In the genomic region with DNA sequence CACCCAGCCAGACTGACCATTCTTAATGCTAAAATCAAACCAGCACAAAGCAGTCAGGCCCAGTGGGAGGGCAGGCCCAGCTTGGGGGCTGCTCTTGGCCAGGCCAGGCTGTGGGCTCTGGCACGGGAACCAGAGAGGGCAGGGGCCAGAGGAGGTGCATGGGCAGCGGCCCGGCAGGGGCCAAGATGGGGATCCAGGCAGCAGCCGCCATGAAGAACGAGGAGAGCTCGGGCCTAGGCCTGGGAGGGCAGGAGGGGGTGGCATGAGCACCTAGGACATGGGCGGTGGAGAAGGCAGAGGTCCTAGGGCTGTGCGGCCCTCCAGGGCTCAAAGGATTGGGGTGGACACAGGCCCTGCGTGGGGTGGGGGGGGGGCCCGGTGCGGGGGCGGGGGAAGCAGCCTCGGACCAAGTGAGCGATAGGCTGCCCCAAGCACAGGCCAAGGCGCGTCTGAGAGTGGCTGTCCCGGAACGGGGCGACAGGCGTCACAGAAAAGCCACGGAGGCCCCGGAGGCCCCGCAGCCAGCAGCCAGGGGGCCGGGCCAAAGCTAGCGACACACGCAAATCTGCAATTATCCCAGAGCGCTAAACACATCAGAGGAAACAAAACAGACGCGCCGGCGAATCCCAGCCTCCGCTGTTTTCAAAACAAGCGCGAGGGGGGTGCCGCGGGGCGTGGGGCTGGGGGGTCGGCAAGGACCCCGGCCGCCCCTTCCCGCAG, we compare ENCODE assay signal across 11 cellular contexts. TPM values are rescaled to one million over a fixed set of nuclear protein-coding genes. Genes with fewer than 3 reads are reported as not detected.
DNase-seq lines count a peak whose midpoint lies in the region; ATAC-seq, FAIRE-seq and TF ChIP-seq lines count a peak whose summit lies in the region.
"Had no signal": no experiment of that assay in that cellular context is flagged by ENCODE, and none has a peak within 500 bp of the region (broad histone marks: within the 10 kb centered on the region; RNA-seq: fewer than 3 reads in every experiment).

No MANE protein-coding gene starts in this region.

- H4K20me1 ChIP-seq in H1 (replicated peaks in 1 of 2; ENCODE audit: control insufficient read depth in 1 of 2, insufficient read depth in 2 of 2, low read length in 2 of 2), result peaks cover 16 to 35% of the 10 kb centered on the region in 2 experiments

- H2BK120ac ChIP-seq in H1 (replicated peaks; ENCODE audit: low read depth, low read length) (no peak overlapping the region), mesendoderm (ENCODE audit: low read depth, low read length) (no peak overlapping the region)

- H3K79me2 ChIP-seq in H1 (ENCODE audit: control insufficient read depth in 1 of 2, insufficient read depth in 2 of 2, low read length in 2 of 2) (peaks cover 0 to 32% of the 10 kb centered on the region in 2 experiments; a peak in 3 of 4 replicates), mesendoderm (ENCODE audit: control insufficient read depth, insufficient read depth, low read length) (peaks cover 17% of the 10 kb centered on the region)

- no peak overlapping the region for H3K14ac ChIP-seq in H1 (ENCODE audit: insufficient read length)

- intact Hi-C loops in cardiac septum (cut with DNase I) (no loop called here), upper lobe of right lung (cut with DNase I) (no loop called here)

- peaks cover 40% of the 10 kb centered on the region for H3K4me1 ChIP-seq in cardiac muscle cell (ENCODE audit: low read depth)
- peaks cover 0 to 35% (median 20%) of the 10 kb centered on the region in 4 experiments; a peak in 6 of 7 replicates for H3K4me1 ChIP-seq in H1 (replicated peaks in 1 of 4; ENCODE audit: control insufficient read depth in 3 of 4, insufficient read depth in 4 of 4, low read length in 3 of 4)
- H3K4me1 ChIP-seq in mesendoderm (ENCODE audit: control insufficient read depth, low read depth, low read length), result no peaks in the 10 kb centered on the region
- H3K4me1 ChIP-seq in upper lobe of right lung, result peaks cover 85% of the 10 kb centered on the region

- H3K27me3 ChIP-seq in cardiac muscle cell (no peaks in the 10 kb centered on the region), H1 (replicated peaks in 1 of 4; ENCODE audit: control insufficient read depth in 3 of 4, extremely low read depth in 1 of 4, insufficient read depth in 3 of 4, low read length in 3 of 4) (no peaks in the 10 kb centered on the region; a peak in 2 of 7 replicates), mesendoderm (ENCODE audit: insufficient read depth, low read length, poor library complexity) (no peaks in the 10 kb centered on the region), upper lobe of right lung (no peaks in the 10 kb centered on the region)

- peak overlapping the region; percentile 16 for H3K4me3 ChIP-seq in cardiac muscle cell
- H3K4me3 ChIP-seq in H1 (ENCODE audit: extremely low read depth in 1 of 4, insufficient read depth in 2 of 4, low read depth in 3 of 4, low read length in 4 of 4), result peak overlapping the region in 3 of 4 experiments; percentile 30 to 68 (median 35); a peak in 5 of 8 replicates
- no peak overlapping the region for H3K4me3 ChIP-seq in mesendoderm (ENCODE audit: low read length)
- peak overlapping the region; percentile 44 for H3K4me3 ChIP-seq in upper lobe of right lung

- H3K56ac ChIP-seq in H1 (replicated peaks; ENCODE audit: insufficient read length, low read depth, low read length), result no peak overlapping the region
- peak overlapping the region; percentile 80 for H3K56ac ChIP-seq in mesendoderm (ENCODE audit: low read length)

- H3K27ac ChIP-seq in cardiac muscle cell, result no peak overlapping the region
- H3K27ac ChIP-seq in H1 (ENCODE audit: low read depth, low read length), result no peak overlapping the region
- no peak overlapping the region for H3K27ac ChIP-seq in mesendoderm (ENCODE audit: low read depth, low read length)
- H3K27ac ChIP-seq in upper lobe of right lung, result peak overlapping the region; percentile 63
- H3K27ac ChIP-seq: HL-60 had no signal

- no peak overlapping the region for H3K4ac ChIP-seq in H1 (replicated peaks; ENCODE audit: insufficient read length, low read depth, low read length)
- H3K4ac ChIP-seq in mesendoderm (ENCODE audit: low read depth, low read length), result no peak overlapping the region

- no peak for ATAC-seq in upper lobe of right lung
- ATAC-seq in HG03521 (IDR thresholded peaks at IDR 0.05; ENCODE audit: unreplicated experiment), result no peak
- no peak for ATAC-seq in GM18867 (IDR thresholded peaks at IDR 0.05; ENCODE audit: unreplicated experiment)

- H3K9ac ChIP-seq in H1 (replicated peaks in 1 of 4; ENCODE audit: extremely low read depth in 1 of 4, low read depth in 3 of 4, low read length in 3 of 4) (no peak overlapping the region), mesendoderm (ENCODE audit: low read length) (peak overlapping the region; percentile 65)

- WGBS in H1 (ENCODE audit: extremely low coverage in 1 of 2, insufficient coverage in 1 of 2, insufficient read length in 1 of 2, insufficient replicate concordance in 2 of 2, low coverage in 1 of 2, low lambda C conversion rate in 2 of 2, missing lambda C conversion rate in 1 of 2), 2 experiments, result 81% methylated on average over 8 of the region's 41 CpGs; no CpG with 5 or more reads in 1 of the 2 experiments
- WGBS in mesendoderm (ENCODE audit: extremely low coverage, insufficient coverage, low lambda C conversion rate), result no CpG with 5 or more reads among the region's 41 CpGs

- POLR2A ChIA-PET in H1 (lab: Charles Lee; ENCODE audit: partially characterized antibody), result interaction anchor here (0.6 to 1.5 kb wide), 4 partner anchors 9 to 53 kb away, joined by 3 to 6 read pairs (median 4); no protein-coding TSS in a partner anchor

- H3K18ac ChIP-seq in H1 (ENCODE audit: extremely low read depth, low read length) (no peak overlapping the region), mesendoderm (ENCODE audit: low read length) (peak overlapping the region; percentile 45)

- CTCF ChIA-PET in H1 (lab: Charles Lee; ENCODE audit: partially characterized antibody), result interaction anchor here (0.6 to 2.6 kb wide), 7 partner anchors 17 to 102 kb away, joined by 3 to 10 read pairs (median 3); no protein-coding TSS in a partner anchor

- H3K36me3 ChIP-seq in cardiac muscle cell (no peaks in the 10 kb centered on the region), H1 (ENCODE audit: control insufficient read depth in 2 of 4, insufficient read depth in 4 of 4, low read length in 3 of 4) (no peaks in the 10 kb centered on the region), mesendoderm (ENCODE audit: control insufficient read depth, insufficient read depth, low read length) (no peaks in the 10 kb centered on the region), upper lobe of right lung (no peaks in the 10 kb centered on the region)

- H3K4me2 ChIP-seq in H1 (ENCODE audit: insufficient read depth in 1 of 2, low read depth in 2 of 2, low read length in 2 of 2) (peak overlapping the region; percentile 53 to 77), mesendoderm (ENCODE audit: low read length) (peak overlapping the region; percentile 22)

- H4K91ac ChIP-seq in H1 (replicated peaks; ENCODE audit: insufficient read length, low read length), result no peak overlapping the region

- no peak overlapping the region for H4K5ac ChIP-seq in H1 (ENCODE audit: insufficient read length, low read depth, low read length)
- no peak overlapping the region for H4K5ac ChIP-seq in mesendoderm (ENCODE audit: low read length)

- H4K8ac ChIP-seq in H1 (ENCODE audit: extremely low read depth, insufficient read depth, low read length) (no peak overlapping the region), mesendoderm (ENCODE audit: low read depth, low read length) (no peak overlapping the region)

- no peaks in the 10 kb centered on the region for H3K9me3 ChIP-seq in cardiac muscle cell (ENCODE audit: low read depth)
- no peaks in the 10 kb centered on the region for H3K9me3 ChIP-seq in H1 (ENCODE audit: insufficient read depth in 2 of 2, low read depth in 1 of 2, low read length in 1 of 2)
- H3K9me3 ChIP-seq in upper lobe of right lung, result no peaks in the 10 kb centered on the region

- no peak overlapping the region for H2BK12ac ChIP-seq in H1 (ENCODE audit: low read depth, low read length)

- peaks cover 9% of the 10 kb centered on the region; the same call in 1 of the 2 replicates for H3K23me2 ChIP-seq in H1 (ENCODE audit: low read depth, low read length)

- no peak for TF ChIP-seq POLR2A in H1 (IDR thresholded peaks at IDR 0.05; ENCODE audit: control extremely low read depth in 1 of 2, low read depth in 2 of 2, low read length in 2 of 2)

- H3K23ac ChIP-seq in H1 (ENCODE audit: insufficient read length) (no peak overlapping the region), mesendoderm (ENCODE audit: low read length) (no peak overlapping the region)

- no peak overlapping the region for H2BK15ac ChIP-seq in H1 (ENCODE audit: low read length)
- H2BK15ac ChIP-seq in mesendoderm (replicated peaks; ENCODE audit: low read depth), result no peak overlapping the region

- H2BK5ac ChIP-seq in H1 (ENCODE audit: low read depth, low read length) (no peak overlapping the region), mesendoderm (ENCODE audit: low read length) (no peak overlapping the region)

- no peak for TF ChIP-seq RAD21 in H1 (IDR thresholded peaks at IDR 0.05 in 1 of 2, conservative IDR thresholded peaks at IDR 0.05 in 1 of 2; ENCODE audit: low read depth in 2 of 2, low read length in 2 of 2)

- no peak for FAIRE-seq in H1 (lab: Jason Lieb, UNC)

- no peak overlapping the region for H2BK20ac ChIP-seq in H1 (ENCODE audit: low read length)

- TF ChIP-seq CTCF in cardiac muscle cell (IDR thresholded peaks at IDR 0.05; ENCODE audit: low read depth, low read length) (no peak), H1 (IDR thresholded peaks at IDR 0.05; ENCODE audit: control extremely low read depth in 1 of 3, insufficient read depth in 1 of 3, low read depth in 1 of 3, low read length in 3 of 3) (no peak), upper lobe of right lung (IDR thresholded peaks at IDR 0.05) (no peak)

- no peak for DNase-seq in cardiac muscle cell (ENCODE audit: low read depth in 1 of 2, low spot score in 1 of 2)
- DNase-seq in cardiac septum (ENCODE audit: low spot score), result no peak
- DNase-seq in H1 (ENCODE audit: low read depth in 1 of 2, low spot score in 2 of 2), result no peak
- no peak for DNase-seq in mesendoderm
- DNase-seq in upper lobe of right lung, result no peak
- DNase-seq in NCI-H446 (lab: John Stamatoyannopoulos, UW), result no peak
- DNase-seq: activated effector memory CD4-positive, alpha-beta T cell treated with Interleukin-2 at 50 U/mL for 16 hours; T-helper 9 cell had no signal

- H2AFZ ChIP-seq in H1 (ENCODE audit: low read length), result no peak overlapping the region

- H2AK5ac ChIP-seq in H1 (ENCODE audit: low read depth, low read length), result no peak overlapping the region
- no peak overlapping the region for H2AK5ac ChIP-seq in mesendoderm (ENCODE audit: low read length)

- TF ChIP-seq EP300 in H1 (IDR thresholded peaks at IDR 0.05; ENCODE audit: borderline replicate concordance in 1 of 2, low read depth in 2 of 2, low read length in 2 of 2), result no peak

- H3K79me1 ChIP-seq in H1 (ENCODE audit: low read depth, low read length) (peaks cover 22% of the 10 kb centered on the region), mesendoderm (ENCODE audit: low read length) (peaks cover 12% of the 10 kb centered on the region)

RNA-seq across cellular contexts. Expression of gene PLXNB2, which starts 8.3 kb away (rescaled TPM):
- total RNA-seq in cardiac muscle cell (142 and 195 TPM in 2 replicates), cardiac septum (85.7 TPM), upper lobe of right lung (308 TPM)
- polyA plus RNA-seq in cardiac muscle cell (77.0 and 83.2 TPM in 2 replicates), H1 (2011; rRNA removed) (58.3 and 83.3 TPM in 2 replicates)
- 92.8 and 106 TPM in 2 replicates for total RNA-seq in H1 (2021; fragmentation: NEBNext Ultra II Directional; extraction: Animal tissue kit (Norgen Biotek cat#: 25700))
- 58.5 TPM for polyA plus RNA-seq in H1 (2011; cell fraction: cytosol; rRNA removed)
- polyA plus RNA-seq in H1 (2011; cell fraction: nucleus; rRNA removed), result 226 TPM
- polyA plus RNA-seq in H1 (2012, experiment 1 of 2), result 63.1 to 97.9 TPM (median 90.3 TPM) in 4 replicates
- 97.7 TPM for polyA plus RNA-seq in H1 (2012, experiment 2 of 2)
- 115 TPM for polyA plus RNA-seq in H1 (2013, experiment 1 of 2)
- 92.5 TPM for polyA plus RNA-seq in H1 (2013, experiment 2 of 2)
- polyA minus RNA-seq in H1 (2011; rRNA and poly(A)+ RNA removed), result 71.0 and 71.3 TPM in 2 replicates
- polyA minus RNA-seq in H1 (2011; cell fraction: cytosol; rRNA and poly(A)+ RNA removed), result 70.6 TPM
- polyA minus RNA-seq in H1 (2011; cell fraction: nucleus; rRNA and poly(A)+ RNA removed), result 62.9 TPM
- 34.1 TPM for polyA plus RNA-seq in mesendoderm (2013, experiment 1 of 2)
- polyA plus RNA-seq in mesendoderm (2013, experiment 2 of 2), result 33.7 TPM

RNA-seq across cellular contexts. Expression of gene DENND6B, which starts 27.7 kb away (rescaled TPM):
- total RNA-seq in cardiac muscle cell (7.0 and 7.9 TPM in 2 replicates), cardiac septum (2.8 TPM), upper lobe of right lung (9.3 TPM)
- polyA plus RNA-seq in cardiac muscle cell (10.6 and 13.3 TPM in 2 replicates), H1 (2011; rRNA removed) (1.9 and 3.6 TPM in 2 replicates)
- total RNA-seq in H1 (2021; fragmentation: NEBNext Ultra II Directional; extraction: Animal tissue kit (Norgen Biotek cat#: 25700)), result 1.1 TPM in 2 replicates
- polyA plus RNA-seq in H1 (2011; cell fraction: cytosol; rRNA removed), result 2.0 TPM
- polyA plus RNA-seq in H1 (2011; cell fraction: nucleus; rRNA removed), result 13.0 TPM
- polyA plus RNA-seq in H1 (2012, experiment 1 of 2), result 0.58 to 2.1 TPM (median 1.6 TPM) in 4 replicates
- polyA plus RNA-seq in H1 (2012, experiment 2 of 2), result 0.84 TPM
- polyA plus RNA-seq in H1 (2013, experiment 1 of 2), result 0.75 TPM
- polyA plus RNA-seq in H1 (2013, experiment 2 of 2), result 0.75 TPM
- 0.32 and 0.50 TPM in 2 replicates for polyA minus RNA-seq in H1 (2011; rRNA and poly(A)+ RNA removed)
- polyA minus RNA-seq in H1 (2011; cell fraction: cytosol; rRNA and poly(A)+ RNA removed), result 1.2 TPM
- 1.4 TPM for polyA minus RNA-seq in H1 (2011; cell fraction: nucleus; rRNA and poly(A)+ RNA removed)
- 0.08 TPM for polyA plus RNA-seq in mesendoderm (2013, experiment 1 of 2)
- polyA plus RNA-seq in mesendoderm (2013, experiment 2 of 2), result 0.08 TPM

RNA-seq across cellular contexts. Expression of gene MAPK11, which starts 28.9 kb away (rescaled TPM):
- total RNA-seq in cardiac muscle cell (0.49 and 0.63 TPM in 2 replicates), cardiac septum (11.7 TPM), upper lobe of right lung (26.1 TPM)
- polyA plus RNA-seq in cardiac muscle cell (0.12 TPM in 1 of 2 replicates, not detected in the other), H1 (2011; rRNA removed) (0.70 and 1.5 TPM in 2 replicates)
- 1.5 TPM in 2 replicates for total RNA-seq in H1 (2021; fragmentation: NEBNext Ultra II Directional; extraction: Animal tissue kit (Norgen Biotek cat#: 25700))
- polyA plus RNA-seq in H1 (2011; cell fraction: cytosol; rRNA removed), result 1.1 TPM
- polyA plus RNA-seq in H1 (2011; cell fraction: nucleus; rRNA removed), result 4.6 TPM
- 0.36 to 1.7 TPM (median 1.1 TPM) in 4 replicates for polyA plus RNA-seq in H1 (2012, experiment 1 of 2)
- polyA plus RNA-seq in H1 (2012, experiment 2 of 2), result 0.45 TPM
- 0.87 TPM for polyA plus RNA-seq in H1 (2013, experiment 1 of 2)
- 0.96 TPM for polyA plus RNA-seq in H1 (2013, experiment 2 of 2)
- 0.57 and 0.68 TPM in 2 replicates for polyA minus RNA-seq in H1 (2011; rRNA and poly(A)+ RNA removed)
- polyA minus RNA-seq in H1 (2011; cell fraction: cytosol; rRNA and poly(A)+ RNA removed), result not detected
- polyA minus RNA-seq in H1 (2011; cell fraction: nucleus; rRNA and poly(A)+ RNA removed), result 1.00 TPM
- polyA plus RNA-seq in mesendoderm (2013, experiment 1 of 2), result 0.42 TPM
- 0.36 TPM for polyA plus RNA-seq in mesendoderm (2013, experiment 2 of 2)

RNA-seq across cellular contexts. Expression of gene MAPK12, which starts 37.6 kb away (rescaled TPM):
- 45.5 and 52.1 TPM in 2 replicates for total RNA-seq in cardiac muscle cell
- 61.5 and 67.1 TPM in 2 replicates for polyA plus RNA-seq in cardiac muscle cell
- 32.5 TPM for total RNA-seq in cardiac septum
- 15.6 and 20.3 TPM in 2 replicates for total RNA-seq in H1 (2021; fragmentation: NEBNext Ultra II Directional; extraction: Animal tissue kit (Norgen Biotek cat#: 25700))
- polyA plus RNA-seq in H1 (2011; rRNA removed), result 17.3 and 25.9 TPM in 2 replicates
- polyA plus RNA-seq in H1 (2011; cell fraction: cytosol; rRNA removed), result 24.5 TPM
- 83.3 TPM for polyA plus RNA-seq in H1 (2011; cell fraction: nucleus; rRNA removed)
- polyA plus RNA-seq in H1 (2012, experiment 1 of 2), result 13.2 to 20.0 TPM (median 18.2 TPM) in 4 replicates
- polyA plus RNA-seq in H1 (2012, experiment 2 of 2), result 15.2 TPM
- 14.5 TPM for polyA plus RNA-seq in H1 (2013, experiment 1 of 2)
- polyA plus RNA-seq in H1 (2013, experiment 2 of 2), result 11.9 TPM
- polyA minus RNA-seq in H1 (2011; rRNA and poly(A)+ RNA removed), result 8.8 and 9.6 TPM in 2 replicates
- 11.2 TPM for polyA minus RNA-seq in H1 (2011; cell fraction: cytosol; rRNA and poly(A)+ RNA removed)
- polyA minus RNA-seq in H1 (2011; cell fraction: nucleus; rRNA and poly(A)+ RNA removed), result 19.5 TPM
- 5.1 TPM for polyA plus RNA-seq in mesendoderm (2013, experiment 1 of 2)
- polyA plus RNA-seq in mesendoderm (2013, experiment 2 of 2), result 5.2 TPM
- total RNA-seq in upper lobe of right lung, result 22.2 TPM

RNA-seq across cellular contexts. Expression of gene PPP6R2, which starts 44.0 kb away (rescaled TPM):
- total RNA-seq in cardiac muscle cell (78.6 and 88.4 TPM in 2 replicates), cardiac septum (37.1 TPM), upper lobe of right lung (54.0 TPM)
- polyA plus RNA-seq in cardiac muscle cell (39.8 and 41.4 TPM in 2 replicates), H1 (2011; rRNA removed) (25.0 and 33.1 TPM in 2 replicates)
- total RNA-seq in H1 (2021; fragmentation: NEBNext Ultra II Directional; extraction: Animal tissue kit (Norgen Biotek cat#: 25700)), result 32.2 and 32.3 TPM in 2 replicates
- polyA plus RNA-seq in H1 (2011; cell fraction: cytosol; rRNA removed), result 34.4 TPM
- polyA plus RNA-seq in H1 (2011; cell fraction: nucleus; rRNA removed), result 140 TPM
- 24.5 to 41.1 TPM (median 35.3 TPM) in 4 replicates for polyA plus RNA-seq in H1 (2012, experiment 1 of 2)
- 25.1 TPM for polyA plus RNA-seq in H1 (2012, experiment 2 of 2)
- 17.9 TPM for polyA plus RNA-seq in H1 (2013, experiment 1 of 2)
- 16.7 TPM for polyA plus RNA-seq in H1 (2013, experiment 2 of 2)
- 30.2 and 31.7 TPM in 2 replicates for polyA minus RNA-seq in H1 (2011; rRNA and poly(A)+ RNA removed)
- 23.9 TPM for polyA minus RNA-seq in H1 (2011; cell fraction: cytosol; rRNA and poly(A)+ RNA removed)
- 34.9 TPM for polyA minus RNA-seq in H1 (2011; cell fraction: nucleus; rRNA and poly(A)+ RNA removed)
- 15.2 TPM for polyA plus RNA-seq in mesendoderm (2013, experiment 1 of 2)
- polyA plus RNA-seq in mesendoderm (2013, experiment 2 of 2), result 16.2 TPM
